Comparison of ENCODE assay signal across 8 cellular contexts in the genomic region with DNA sequence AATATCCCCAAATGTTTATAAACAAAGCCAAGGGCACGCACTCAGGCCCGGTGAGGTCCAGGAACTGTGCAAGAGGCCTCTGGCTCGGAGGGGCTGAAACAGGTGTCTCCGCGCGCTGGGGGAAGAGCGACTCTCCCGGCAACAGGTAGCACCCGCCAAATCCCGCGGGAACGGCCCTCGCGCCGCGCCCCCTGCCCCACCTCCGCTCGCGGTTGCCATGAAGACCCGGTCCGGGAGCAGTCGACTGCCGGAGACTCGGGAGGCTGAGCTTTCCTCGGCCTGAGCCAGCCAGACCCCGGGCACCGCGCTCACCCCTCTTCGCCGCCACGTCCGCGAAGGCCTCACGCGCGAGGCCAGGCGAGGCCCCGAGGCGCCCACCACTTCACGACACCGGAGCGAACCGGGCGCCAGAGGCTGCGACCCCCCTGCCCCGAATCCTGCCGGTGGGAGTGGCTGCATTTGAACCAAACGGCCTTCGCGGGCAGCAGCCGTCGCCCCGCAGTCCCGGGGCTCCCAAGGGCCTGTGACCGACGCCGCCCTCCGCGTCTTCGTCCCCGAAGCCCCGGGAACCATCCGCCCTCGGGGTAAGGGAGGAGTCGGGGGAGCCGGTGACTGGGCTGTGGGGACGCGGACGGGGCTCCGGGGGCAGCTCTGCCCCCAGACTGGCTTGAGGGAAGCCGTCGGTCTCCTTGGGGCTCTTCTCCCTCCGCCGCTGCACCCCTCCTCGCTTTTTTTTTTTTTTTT. TPM values are rescaled to one million over a fixed set of nuclear protein-coding genes. Genes with fewer than 3 reads are reported as not detected.
DNase-seq lines count a peak whose midpoint lies in the region; ATAC-seq, FAIRE-seq and TF ChIP-seq lines count a peak whose summit lies in the region.

A gene with protein sequence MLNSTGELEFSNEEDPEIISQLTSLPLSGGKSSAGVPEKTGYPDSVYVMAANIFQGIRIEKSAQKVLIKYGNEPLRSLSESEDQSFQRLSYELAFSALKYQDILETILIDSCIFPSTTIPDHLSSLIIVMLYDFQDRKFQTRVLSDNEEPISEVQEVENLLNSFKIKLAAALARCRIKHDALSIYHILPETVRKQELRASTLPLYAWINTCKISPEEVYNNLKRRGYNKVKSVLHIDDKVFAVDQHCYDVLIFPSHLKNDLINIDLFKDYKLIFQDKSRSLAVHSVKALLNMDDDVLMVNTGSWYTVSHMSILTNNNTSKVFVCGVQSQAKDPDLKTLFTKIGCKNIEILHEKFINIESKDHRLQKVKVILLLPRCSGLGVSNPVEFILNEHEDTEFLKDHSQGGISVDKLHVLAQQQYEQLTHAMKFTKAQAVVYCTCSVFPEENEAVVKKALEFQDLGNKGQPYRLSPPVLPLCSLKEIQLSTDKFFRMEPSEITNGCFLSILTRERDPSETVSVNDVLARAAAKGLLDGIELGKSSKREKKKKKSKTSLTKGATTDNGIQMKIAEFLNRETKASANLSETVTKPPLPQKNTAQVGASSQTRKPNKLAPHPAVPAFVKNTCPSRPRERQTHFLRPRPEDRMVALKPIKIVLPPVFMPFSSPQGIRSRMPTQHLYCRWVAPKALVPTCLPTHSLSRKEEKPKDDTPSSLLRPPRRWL (plus strand): TSS at position 239 of the 744 bp plus-strand sequence. CDS start 739 bp downstream, outside the sequence.

- no peak within 1 kb of the TSS for H2AFZ ChIP-seq in HepG2 (ENCODE audit: low read length)

- H3K4me1 Mint-ChIP-seq in chondrocyte (ENCODE audit: low read depth): peaks cover 14% of the 10 kb centered on the region
- no peaks in the 10 kb centered on the region for H3K4me1 Mint-ChIP-seq in stimulated activated effector memory CD8-positive, alpha-beta T cell treated with anti-CD3 and anti-CD28 coated beads, Interleukin-12 subunit alpha, Interleukin-12 subunit beta, amount 100 ng/mL, for 72 hours

- no peak for TF ChIP-seq RAD21 in HepG2 (CRISPR knock-in tag; IDR thresholded peaks at IDR 0.05)

- no peak for TF ChIP-seq CTCF in GM10248 (IDR thresholded peaks at IDR 0.05; ENCODE audit: control extremely low read depth, extremely low read depth, low read depth, missing control alignments)
- TF ChIP-seq CTCF in chondrocyte (IDR thresholded peaks at IDR 0.05): no peak
- 0 out of 2 replicates have a peak, but pooled peaks have one; percentile 9 for TF ChIP-seq CTCF in HepG2 (CRISPR knock-in tag; IDR thresholded peaks at IDR 0.05)

- in situ Hi-C loops in HepG2 (cut with HindIII; ENCODE audit: extremely low pct_ligation_motif_present, low pct_unique_long_range_greater_than_20kb): no loop called here

- peaks cover 2% of the 10 kb centered on the region for H3K36me3 Mint-ChIP-seq in chondrocyte (ENCODE audit: low read depth)
- H3K36me3 Mint-ChIP-seq in stimulated activated effector memory CD8-positive, alpha-beta T cell treated with anti-CD3 and anti-CD28 coated beads, Interleukin-12 subunit alpha, Interleukin-12 subunit beta, amount 100 ng/mL, for 72 hours: no peaks in the 10 kb centered on the region

- H3K27ac Mint-ChIP-seq in chondrocyte (ENCODE audit: unreplicated experiment): peak within 1 kb of the TSS; percentile 80
- no peak within 1 kb of the TSS for H3K27ac Mint-ChIP-seq in stimulated activated effector memory CD8-positive, alpha-beta T cell treated with anti-CD3 and anti-CD28 coated beads, Interleukin-12 subunit alpha, Interleukin-12 subunit beta, amount 100 ng/mL, for 72 hours

- H3K4me1 ChIP-seq in NT2/D1 (ENCODE audit: insufficient read depth, insufficient read length) (no peaks in the 10 kb centered on the region), HepG2 (ENCODE audit: insufficient read depth, low read length) (no peaks in the 10 kb centered on the region)

- 66% methylated on average over 28 of the region's 75 CpGs for WGBS in HepG2 (ENCODE audit: low lambda C conversion rate)

- FAIRE-seq in HepG2 (lab: Jason Lieb, UNC): no peak

- H3K4me3 Mint-ChIP-seq in chondrocyte (ENCODE audit: unreplicated experiment): peak within 1 kb of the TSS; percentile 81
- H3K4me3 Mint-ChIP-seq in stimulated activated effector memory CD8-positive, alpha-beta T cell treated with anti-CD3 and anti-CD28 coated beads, Interleukin-12 subunit alpha, Interleukin-12 subunit beta, amount 100 ng/mL, for 72 hours: peak within 1 kb of the TSS; percentile 22

- H3K27me3 Mint-ChIP-seq in chondrocyte (ENCODE audit: low read depth): no peaks in the 10 kb centered on the region

- no peak for TF ChIP-seq EP300 in HepG2 (IDR thresholded peaks at IDR 0.05; ENCODE audit: low read depth in 2 of 2, low read length in 2 of 2)
- TF ChIP-seq EP300 in HepG2 (CRISPR knock-in tag; IDR thresholded peaks at IDR 0.05; ENCODE audit: borderline replicate concordance): no peak

- H3K4me2 ChIP-seq in HepG2 (ENCODE audit: low read depth, low read length): peak within 1 kb of the TSS; percentile 49

- DNase-seq in GM10248 (ENCODE audit: extremely low spot score): peak; percentile 39
- peak; percentile 66 for DNase-seq in NT2/D1 (ENCODE audit: low read depth, low spot score)
- peak; percentile 92 for DNase-seq in chondrocyte (ENCODE audit: low spot score)
- DNase-seq in HepG2 (ENCODE audit: low spot score): no peak
- no peak for DNase-seq in stimulated activated effector memory CD8-positive, alpha-beta T cell treated with anti-CD3 and anti-CD28 coated beads, Interleukin-12 subunit alpha, Interleukin-12 subunit beta, amount 100 ng/mL, for 72 hours (ENCODE audit: low spot score in 2 of 2)
- no peak for DNase-seq in NAMALWA (ENCODE audit: low spot score)
- no peak for DNase-seq in cortex of kidney (lab: John Stamatoyannopoulos, UW)

- CTCF ChIA-PET in GM10248 (lab: Yijun Ruan, JAX) (interaction anchor here (1.2 to 2.8 kb wide), 2 partner anchors 13 to 93 kb away, joined by 3 to 12 read pairs; no protein-coding TSS in a partner anchor), HepG2 (lab: Yijun Ruan, JAX; ENCODE audit: low intra/inter-chr PET ratio, low total read pairs) (no interaction called here)

- intact Hi-C loops in HepG2 (cut with micrococcal nuclease; ENCODE audit: unreplicated experiment): no loop called here

- no peaks in the 10 kb centered on the region for H3K9me3 Mint-ChIP-seq in chondrocyte (ENCODE audit: low read depth)
- H3K9me3 Mint-ChIP-seq in stimulated activated effector memory CD8-positive, alpha-beta T cell treated with anti-CD3 and anti-CD28 coated beads, Interleukin-12 subunit alpha, Interleukin-12 subunit beta, amount 100 ng/mL, for 72 hours: no peaks in the 10 kb centered on the region

- no peak for TF ChIP-seq POLR2A in HepG2 (IDR thresholded peaks at IDR 0.05; ENCODE audit: insufficient read depth in 1 of 2, low read depth in 2 of 2, low read length in 2 of 2)

- ATAC-seq in HG03159 (IDR thresholded peaks at IDR 0.05; ENCODE audit: unreplicated experiment) (peak; percentile 58), HepG2 (peak; percentile 83)
- no peak for ATAC-seq in stimulated activated effector memory CD8-positive, alpha-beta T cell treated with anti-CD3 and anti-CD28 coated beads, Interleukin-12 subunit alpha, Interleukin-12 subunit beta, amount 100 ng/mL, for 72 hours

- POLR2A ChIA-PET in GM10248 (lab: Yijun Ruan, JAX): no interaction called here
- POLR2A ChIA-PET in HepG2 (lab: Yijun Ruan, JAX): no interaction called here

- H3K4me3 ChIP-seq in NT2/D1 (ENCODE audit: insufficient read length, low read depth) (peak within 1 kb of the TSS; percentile 52), HepG2 (replicated peaks in 1 of 3; ENCODE audit: insufficient read depth in 1 of 3, low read depth in 2 of 3, low read length in 3 of 3) (peak within 1 kb of the TSS in 2 of 3 experiments; percentile 27 to 41; a peak in 2 of 6 replicates)

- peaks cover 5% of the 10 kb centered on the region for H3K36me3 ChIP-seq in NT2/D1 (ENCODE audit: insufficient read depth, insufficient read length, low read length)
- no peaks in the 10 kb centered on the region for H3K36me3 ChIP-seq in HepG2 (replicated peaks in 1 of 2; ENCODE audit: control insufficient read depth in 1 of 2, insufficient read depth in 2 of 2, low read length in 2 of 2)

- H3K9me3 ChIP-seq in NT2/D1 (ENCODE audit: insufficient read depth, low read length) (peaks cover 10% of the 10 kb centered on the region; the same call in 1 of the 2 replicates), HepG2 (ENCODE audit: low read length) (no peaks in the 10 kb centered on the region)

- H3K9ac ChIP-seq in NT2/D1 (ENCODE audit: insufficient read length, low read depth) (peak within 1 kb of the TSS; percentile 73), HepG2 (ENCODE audit: insufficient read depth, low read depth, low read length) (no peak within 1 kb of the TSS)

- H3K27me3 ChIP-seq in NT2/D1 (ENCODE audit: insufficient read depth, insufficient read length) (no peaks in the 10 kb centered on the region), HepG2 (ENCODE audit: control insufficient read depth in 1 of 2, insufficient read depth in 2 of 2, low read length in 2 of 2) (no peaks in the 10 kb centered on the region)

- no TSS peak for BruUV-seq in HepG2 (replicated peaks; lab: Mats Ljungman, UMichigan)

- no peak within 1 kb of the TSS for H3K27ac ChIP-seq in HepG2 (ENCODE audit: extremely low read length, insufficient read depth, low read length)

- no peaks in the 10 kb centered on the region for H4K20me1 ChIP-seq in HepG2 (ENCODE audit: insufficient read depth, low read length)

- no peaks in the 10 kb centered on the region for H3K79me2 ChIP-seq in HepG2 (ENCODE audit: insufficient read depth, low read length)

RNA-seq across cellular contexts. Expression of the gene that starts here (rescaled TPM):
- 2.4 to 6.1 TPM (median 5.1 TPM) in 3 replicates for total RNA-seq in chondrocyte
- not detected in 2 replicates for total RNA-seq in HepG2 (2016; rRNA removed; fragmentation: Illumina TruSeq; extraction: Trizol)
- total RNA-seq in HepG2 (2016; cell fraction: cytosol; rRNA removed; fragmentation: Illumina TruSeq; extraction: Trizol; ENCODE audit: low read depth): not detected in 2 replicates
- 0.09 and 0.10 TPM in 2 replicates for total RNA-seq in HepG2 (2016; cell fraction: insoluble cytoplasmic fraction; rRNA removed; fragmentation: Illumina TruSeq; extraction: Trizol)
- 0.09 TPM in 1 of 2 replicates, not detected in the other for total RNA-seq in HepG2 (2016; cell fraction: membrane; rRNA removed; fragmentation: Illumina TruSeq; extraction: Trizol)
- total RNA-seq in HepG2 (2016; cell fraction: nucleus; rRNA removed; fragmentation: Illumina TruSeq; extraction: Trizol): not detected in 2 replicates
- 0.05 and 0.07 TPM in 2 replicates for polyA plus RNA-seq in HepG2 (2011; rRNA removed)
- polyA plus RNA-seq in HepG2 (2011; cell fraction: cytosol; rRNA removed): 0.04 TPM in 2 replicates
- 0.05 and 0.14 TPM in 2 replicates for polyA plus RNA-seq in HepG2 (2011; cell fraction: nucleus; rRNA removed)
- polyA plus RNA-seq in HepG2 (2012): 0.12 and 0.21 TPM in 2 replicates
- not detected in 2 replicates for polyA plus RNA-seq in HepG2 (2016; cell fraction: cytosol; fragmentation: Illumina TruSeq; extraction: Trizol; ENCODE audit: low read depth)
- polyA plus RNA-seq in HepG2 (2016; cell fraction: insoluble cytoplasmic fraction; fragmentation: Illumina TruSeq; extraction: Trizol; ENCODE audit: low read depth): not detected in 2 replicates
- polyA plus RNA-seq in HepG2 (2016; cell fraction: membrane; fragmentation: Illumina TruSeq; extraction: Trizol; ENCODE audit: low read depth): not detected in 2 replicates
- not detected in 2 replicates for polyA plus RNA-seq in HepG2 (2016; cell fraction: nucleus; fragmentation: Illumina TruSeq; extraction: Trizol; ENCODE audit: insufficient read depth, low read depth)
- polyA minus RNA-seq in HepG2 (2011; rRNA and poly(A)+ RNA removed; ENCODE audit: low replicate concordance): 0.08 TPM in 1 of 2 replicates, not detected in the other
- not detected in 2 replicates for polyA minus RNA-seq in HepG2 (2011; cell fraction: cytosol; rRNA and poly(A)+ RNA removed)
- polyA minus RNA-seq in HepG2 (2011; cell fraction: nucleus; rRNA and poly(A)+ RNA removed): not detected in 2 replicates

Comparison
In these comparisons a context has a peak if more than half of its experiments do, and no peak if none do; other contexts are left out.
1. Peak in ATAC-seq, H3K4me3 ChIP-seq and H3K4me2 ChIP-seq in HepG2; RNA of the gene not detected or under 1 TPM.
2. DNase-seq: peak in GM10248 (single experiment), NT2/D1 (single experiment) and chondrocyte (single experiment); none in HepG2 (single experiment), stimulated activated effector memory CD8-positive, alpha-beta T cell treated with anti-CD3 and anti-CD28 coated beads, Interleukin-12 subunit alpha, Interleukin-12 subunit beta, amount 100 ng/mL, for 72 hours (0 of 2), NAMALWA (single experiment) and cortex of kidney (single experiment).